Comparison of ENCODE assay signal across 5 cellular contexts in genomic region chr16:69296771-69297170, GRCh38. TPM values are rescaled to one million over a fixed set of nuclear protein-coding genes. Genes with fewer than 3 reads are reported as not detected.
"Had no signal": no experiment of that assay in that cellular context is flagged by ENCODE, and none has a peak within 500 bp of the region (broad histone marks: within the 10 kb centered on the region; RNA-seq: fewer than 3 reads in every experiment).

No MANE protein-coding gene starts in this region.

RNA-seq across cellular contexts. Expression of gene TMED6, which starts 54.8 kb away (rescaled TPM):
- total RNA-seq: GM23248, GM23338, H1, H4, H7 had no signal
- polyA plus RNA-seq: H1 had no signal
